Comparison of ENCODE assay signal across 18 cellular contexts in the genomic region with DNA sequence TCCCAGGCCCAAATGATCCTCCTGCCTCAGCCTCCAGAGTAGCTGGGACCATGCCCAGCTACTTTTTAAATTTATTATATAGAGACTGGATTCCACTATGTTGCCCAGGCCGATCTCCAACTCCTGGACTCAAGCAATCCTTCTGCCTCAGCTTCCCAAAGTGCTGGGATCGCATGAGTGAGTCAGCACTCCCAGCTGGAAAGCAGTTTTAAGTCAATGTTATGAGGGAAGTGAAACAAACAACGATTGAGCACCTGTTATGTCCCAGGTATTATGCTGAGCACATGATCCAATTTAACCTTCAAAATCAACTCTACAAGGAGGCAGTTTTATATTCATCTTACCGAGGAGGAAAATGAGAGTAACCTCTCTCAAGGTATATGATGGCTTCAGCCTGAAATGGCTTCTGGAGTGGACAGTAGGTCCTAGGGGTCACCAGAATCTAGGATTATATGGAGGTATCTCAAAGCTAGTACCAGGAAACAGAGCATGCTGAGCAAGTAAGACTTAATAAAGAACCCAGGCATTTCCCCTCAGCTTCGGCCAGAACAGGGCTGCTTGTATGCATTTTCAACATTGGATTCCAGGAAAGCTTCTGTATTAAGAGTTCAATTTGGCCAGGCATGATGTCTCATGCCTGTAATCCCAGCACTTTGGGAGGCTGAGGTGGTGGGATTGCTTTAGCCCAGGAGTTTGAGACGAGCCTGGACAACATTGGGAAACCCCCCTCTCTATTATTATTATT. TPM values are rescaled to one million over a fixed set of nuclear protein-coding genes. Genes with fewer than 3 reads are reported as not detected.
"Had no signal": no experiment of that assay in that cellular context is flagged by ENCODE, and none has a peak within 500 bp of the region (broad histone marks: within the 10 kb centered on the region; RNA-seq: fewer than 3 reads in every experiment).

No MANE protein-coding gene starts in this region.

- DNase-seq: activated CD4-positive, alpha-beta memory T cell treated with anti-CD3 and anti-CD28 coated beads for 36 hours; activated CD4-positive, alpha-beta T cell treated with anti-CD3 and anti-CD28 coated beads for 36 hours; activated effector memory CD4-positive, alpha-beta T cell treated with anti-CD3 and anti-CD28 coated beads, Interleukin-2, amount 50 U/mL, for 16 hours; activated T-cell treated with anti-CD3 and anti-CD28 coated beads, Interleukin-2, amount 50 U/mL, for 4 hours; central memory CD4-positive, alpha-beta T cell; cortex of kidney; effector CD8-positive, alpha-beta T cell; gastrocnemius medialis; heart right ventricle; naive thymus-derived CD8-positive, alpha-beta T cell; posterior cingulate gyrus; stimulated activated CD4-positive, alpha-beta T cell treated with anti-CD3 and anti-CD28 coated beads, Interleukin-2, amount 100 ng/mL, for 48 hours; T-helper 17 cell; transverse colon had no signal

- H3K27ac Mint-ChIP-seq: activated CD4-positive, alpha-beta memory T cell treated with anti-CD3 and anti-CD28 coated beads for 36 hours; activated CD4-positive, alpha-beta T cell treated with anti-CD3 and anti-CD28 coated beads for 36 hours; activated naive CD4-positive, alpha-beta T cell treated with anti-CD3 and anti-CD28 coated beads, Interleukin-2, amount 50 U/mL, for 24 hours; brain; naive thymus-derived CD8-positive, alpha-beta T cell; stimulated activated memory B cell treated with anti-CD40 and anti-IgM and Interleukin-4, amounts not matched to agents 10 μg/mL and 1 μg/mL and 100 μg/mL, for 72 hours; T-helper 17 cell had no signal

- H3K4me1 ChIP-seq: gastrocnemius medialis had no signal

- H3K4me3 ChIP-seq: gastrocnemius medialis, heart right ventricle, transverse colon had no signal

- H3K36me3 Mint-ChIP-seq: activated CD4-positive, alpha-beta memory T cell treated with anti-CD3 and anti-CD28 coated beads for 36 hours; activated naive CD4-positive, alpha-beta T cell treated with anti-CD3 and anti-CD28 coated beads, Interleukin-2, amount 50 U/mL, for 24 hours; brain; naive thymus-derived CD8-positive, alpha-beta T cell; stimulated activated memory B cell treated with anti-CD40 and anti-IgM and Interleukin-4, amounts not matched to agents 10 μg/mL and 1 μg/mL and 100 μg/mL, for 72 hours had no signal

- H3K9me3 ChIP-seq: gastrocnemius medialis, heart right ventricle, neutrophil, transverse colon had no signal

- H3K36me3 ChIP-seq: gastrocnemius medialis, heart right ventricle, neutrophil, transverse colon had no signal

- H3K4me1 Mint-ChIP-seq: activated CD4-positive, alpha-beta T cell treated with anti-CD3 and anti-CD28 coated beads for 36 hours; activated naive CD4-positive, alpha-beta T cell treated with anti-CD3 and anti-CD28 coated beads, Interleukin-2, amount 50 U/mL, for 24 hours; naive thymus-derived CD8-positive, alpha-beta T cell; T-helper 17 cell had no signal

- H3K4me3 Mint-ChIP-seq: activated CD4-positive, alpha-beta memory T cell treated with anti-CD3 and anti-CD28 coated beads for 36 hours; activated CD4-positive, alpha-beta T cell treated with anti-CD3 and anti-CD28 coated beads for 36 hours; activated naive CD4-positive, alpha-beta T cell treated with anti-CD3 and anti-CD28 coated beads, Interleukin-2, amount 50 U/mL, for 24 hours; activated T-cell treated with anti-CD3 and anti-CD28 coated beads, Interleukin-2, amount 50 U/mL, for 4 hours; brain; naive thymus-derived CD8-positive, alpha-beta T cell; stimulated activated memory B cell treated with anti-CD40 and anti-IgM and Interleukin-4, amounts not matched to agents 10 μg/mL and 1 μg/mL and 100 μg/mL, for 72 hours; T-helper 17 cell had no signal

- H3K27me3 ChIP-seq: neutrophil, transverse colon had no signal

- H3K27ac ChIP-seq: gastrocnemius medialis, heart right ventricle, neutrophil had no signal

- H3K9me3 Mint-ChIP-seq: activated CD4-positive, alpha-beta memory T cell treated with anti-CD3 and anti-CD28 coated beads for 36 hours; activated naive CD4-positive, alpha-beta T cell treated with anti-CD3 and anti-CD28 coated beads, Interleukin-2, amount 50 U/mL, for 24 hours; activated T-cell treated with anti-CD3 and anti-CD28 coated beads, Interleukin-2, amount 50 U/mL, for 4 hours; brain; naive thymus-derived CD8-positive, alpha-beta T cell had no signal

RNA-seq across cellular contexts. Expression of a gene that starts 55.0 kb away (rescaled TPM):
- total RNA-seq: activated CD4-positive, alpha-beta memory T cell treated with anti-CD3 and anti-CD28 coated beads for 36 hours; activated CD4-positive, alpha-beta T cell treated with anti-CD3 and anti-CD28 coated beads for 36 hours had no signal
- polyA plus RNA-seq: naive thymus-derived CD8-positive, alpha-beta T cell had no signal
